ENCODE assay signal across 24 cellular contexts in the genomic region with DNA sequence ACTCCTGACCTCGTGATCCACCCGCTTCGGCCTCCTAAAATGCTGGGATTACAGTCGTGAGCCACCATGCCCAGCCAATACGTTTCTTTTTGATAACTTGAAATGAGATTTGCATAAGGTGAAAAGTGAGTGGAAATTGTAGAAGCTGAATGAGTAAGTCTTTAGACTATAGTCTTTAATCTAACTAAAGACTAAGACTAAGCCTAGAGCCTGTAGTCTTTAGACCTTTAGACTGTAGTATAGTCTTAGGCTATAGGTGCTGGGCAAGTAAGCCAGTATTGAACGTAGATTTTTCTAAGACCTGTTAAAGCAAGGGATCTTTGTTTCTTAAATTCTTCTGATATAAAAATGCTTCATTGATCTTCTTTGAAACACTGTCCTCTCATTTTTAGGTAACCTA.
"Had no signal": no experiment of that assay in that cellular context is flagged by ENCODE, and none has a peak within 500 bp of the region (broad histone marks: within the 10 kb centered on the region; RNA-seq: fewer than 3 reads in every experiment).

No MANE protein-coding gene starts in this region.

- H3K9ac ChIP-seq: SK-N-SH had no signal

- H3K9me3 Mint-ChIP-seq: activated CD4-positive, alpha-beta memory T cell treated with anti-CD3 and anti-CD28 coated beads, Interleukin-2, amount 10 ng/mL, durations not matched to agents 7 days and 5 days; activated CD4-positive, alpha-beta T cell treated with anti-CD3 and anti-CD28 coated beads, Interleukin-2, amount 10 ng/mL, durations not matched to agents 7 days and 5 days; activated naive CD4-positive, alpha-beta T cell treated with anti-CD3 and anti-CD28 coated beads for 36 hours had no signal

- DNase-seq: activated CD4-positive, alpha-beta memory T cell treated with anti-CD3 and anti-CD28 coated beads, Interleukin-2, amount 10 ng/mL, durations not matched to agents 7 days and 5 days; activated CD4-positive, alpha-beta T cell treated with anti-CD3 and anti-CD28 coated beads for 1 hour; activated CD4-positive, alpha-beta T cell treated with anti-CD3 and anti-CD28 coated beads, Interleukin-2, amount 10 ng/mL, durations not matched to agents 7 days and 5 days; activated gamma-delta T cell; activated naive CD4-positive, alpha-beta T cell treated with anti-CD3 and anti-CD28 coated beads for 36 hours; amniotic stem cell; body of pancreas; central memory CD4-positive, alpha-beta T cell; Karpas-422; MM.1S; NCI-H1105 treated with DMSO at 0.1 percent for 48 hours; NCI-H146; NCI-H187 treated with DMSO at 0.1 percent for 48 hours; NCI-H2081 treated with DMSO at 0.1 percent for 48 hours; NCI-H446; NCI-H524; Peyer's patch; Right ventricle myocardium superior; SJCRH30; SK-N-SH; T-helper 1 cell had no signal

- H3K4me3 ChIP-seq: ascending aorta, body of pancreas, Peyer's patch, SJCRH30 had no signal

- H3K27me3 Mint-ChIP-seq: activated CD4-positive, alpha-beta memory T cell treated with anti-CD3 and anti-CD28 coated beads, Interleukin-2, amount 10 ng/mL, durations not matched to agents 7 days and 5 days; activated CD4-positive, alpha-beta T cell treated with anti-CD3 and anti-CD28 coated beads, Interleukin-2, amount 10 ng/mL, durations not matched to agents 7 days and 5 days had no signal

- H3K4me3 Mint-ChIP-seq: activated CD4-positive, alpha-beta memory T cell treated with anti-CD3 and anti-CD28 coated beads, Interleukin-2, amount 10 ng/mL, durations not matched to agents 7 days and 5 days; activated CD4-positive, alpha-beta T cell treated with anti-CD3 and anti-CD28 coated beads, Interleukin-2, amount 10 ng/mL, durations not matched to agents 7 days and 5 days; activated naive CD4-positive, alpha-beta T cell treated with anti-CD3 and anti-CD28 coated beads for 36 hours had no signal

- H3K36me3 ChIP-seq: ascending aorta, Peyer's patch, SJCRH30 had no signal

- H3K4me1 ChIP-seq: SJCRH30 had no signal

- H3K9me3 ChIP-seq: ascending aorta, body of pancreas, Peyer's patch, SJCRH30, SK-N-SH had no signal

- ATAC-seq: body of pancreas had no signal

- H3K27me3 ChIP-seq: ascending aorta, body of pancreas, Peyer's patch, SJCRH30 had no signal

- H3K27ac Mint-ChIP-seq: activated CD4-positive, alpha-beta memory T cell treated with anti-CD3 and anti-CD28 coated beads, Interleukin-2, amount 10 ng/mL, durations not matched to agents 7 days and 5 days; activated CD4-positive, alpha-beta T cell treated with anti-CD3 and anti-CD28 coated beads, Interleukin-2, amount 10 ng/mL, durations not matched to agents 7 days and 5 days; activated naive CD4-positive, alpha-beta T cell treated with anti-CD3 and anti-CD28 coated beads for 36 hours had no signal

- H3K27ac ChIP-seq: ascending aorta, body of pancreas, Peyer's patch, RWPE1, SJCRH30 had no signal

- FAIRE-seq: bronchial epithelial cell had no signal
